In the genomic region with DNA sequence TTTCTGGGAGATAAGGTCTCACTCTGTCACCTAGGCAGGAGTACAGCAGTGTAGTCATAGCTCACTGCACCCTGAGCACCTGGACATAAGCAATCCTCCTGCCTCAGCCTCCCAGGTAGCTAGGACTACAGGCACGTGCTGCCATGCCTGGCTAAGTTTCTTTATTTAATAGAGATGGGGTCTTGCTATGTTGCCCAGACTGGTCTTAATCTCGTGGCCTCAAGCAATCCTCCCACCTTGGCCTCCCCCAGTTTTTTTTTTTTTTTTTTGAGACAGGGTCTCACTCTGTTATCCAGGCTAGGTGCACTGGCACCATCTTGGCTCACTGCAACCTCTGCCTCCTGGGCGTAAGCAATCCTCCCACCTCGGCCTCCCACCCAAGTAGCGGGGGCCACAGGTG, we compare ENCODE assay signal across 30 cellular contexts.
"Had no signal": no experiment of that assay in that cellular context is flagged by ENCODE, and none has a peak within 500 bp of the region (broad histone marks: within the 10 kb centered on the region; RNA-seq: fewer than 3 reads in every experiment).

No MANE protein-coding gene starts in this region.

- H3K4me1 ChIP-seq: neural progenitor cell, parathyroid adenoma, psoas muscle, right lobe of liver, spleen, suprapubic skin, testis, tibial artery, transverse colon, upper lobe of right lung, uterus had no signal

- H3K27ac ChIP-seq: neural progenitor cell, ovary, parathyroid adenoma, psoas muscle, right lobe of liver, skin epidermis, spleen, suprapubic skin, testis, tibial artery, transverse colon, upper lobe of right lung, uterus had no signal

- H3K4me1 Mint-ChIP-seq: natural killer cell; nephron; neural progenitor cell; stimulated activated memory B cell treated with anti-CD40 and anti-IgM and Interleukin-4, amounts not matched to agents 10 μg/mL and 1 μg/mL and 100 μg/mL, for 72 hours had no signal

- H3K9me3 Mint-ChIP-seq: natural killer cell; nephron; neural progenitor cell; stimulated activated memory B cell treated with anti-CD40 and anti-IgM and Interleukin-4, amounts not matched to agents 10 μg/mL and 1 μg/mL and 100 μg/mL, for 72 hours; stimulated activated naive CD8-positive, alpha-beta T cell treated with anti-CD3 and anti-CD28 coated beads, Interleukin-15, amount 100 ng/mL, for 72 hours; type B pancreatic cell had no signal

- H3K27me3 ChIP-seq: neural progenitor cell, ovary, right lobe of liver, spleen, suprapubic skin, testis, tibial artery, transverse colon, upper lobe of right lung, uterus had no signal

- H3K9me3 ChIP-seq: ovary, psoas muscle, right lobe of liver, spleen, suprapubic skin, testis, tibial artery, transverse colon, upper lobe of right lung, uterus had no signal

- H3K36me3 ChIP-seq: neural progenitor cell, ovary, uterus had no signal

- H3K36me3 Mint-ChIP-seq: natural killer cell, type B pancreatic cell had no signal

- H3K27me3 Mint-ChIP-seq: progenitor cell of endocrine pancreas; stimulated activated memory B cell treated with anti-CD40 and anti-IgM and Interleukin-4, amounts not matched to agents 10 μg/mL and 1 μg/mL and 100 μg/mL, for 72 hours; stimulated activated naive CD8-positive, alpha-beta T cell treated with anti-CD3 and anti-CD28 coated beads, Interleukin-15, amount 100 ng/mL, for 72 hours; type B pancreatic cell had no signal

- ATAC-seq: natural killer cell; psoas muscle; right cardiac atrium; right lobe of liver; stimulated activated memory B cell treated with anti-CD40 and anti-IgM and Interleukin-4, amounts not matched to agents 10 μg/mL and 1 μg/mL and 100 μg/mL, for 72 hours; stimulated activated naive CD8-positive, alpha-beta T cell treated with anti-CD3 and anti-CD28 coated beads, Interleukin-15, amount 100 ng/mL, for 72 hours; stimulated activated naive CD8-positive, alpha-beta T cell treated with anti-CD3 and anti-CD28 coated beads, Interleukin-15, Interleukin-2, amounts not matched to agents 100 U/mL and 50 U/mL, for 24 hours; upper lobe of right lung had no signal

- H3K4me3 ChIP-seq: neural progenitor cell, ovary, psoas muscle, right lobe of liver, skin epidermis, smooth muscle cell, spleen, suprapubic skin, testis, tibial artery, transverse colon, upper lobe of right lung, uterus had no signal

- DNase-seq: natural killer cell; occipital lobe; ovary; psoas muscle; right cardiac atrium; right lobe of liver; spleen; stimulated activated CD4-positive, alpha-beta T cell treated with anti-CD3 and anti-CD28 coated beads, Interleukin-12 subunit alpha, Interleukin-12 subunit beta, amount 100 ng/mL, for 4 hours; stimulated activated CD4-positive, alpha-beta T cell treated with anti-CD3 and anti-CD28 coated beads, Interleukin-1b, Interleukin-23, amount 100 ng/mL, for 48 hours; stimulated activated CD4-positive, alpha-beta T cell treated with anti-CD3 and anti-CD28 coated beads, Interleukin-4, amount 100 ng/mL, for 1 hour; stimulated activated CD4-positive, alpha-beta T cell treated with anti-CD3 and anti-CD28 coated beads, Interleukin-4, amount 100 ng/mL, for 4 hours; stimulated activated CD8-positive, alpha-beta memory T cell treated with anti-CD3 and anti-CD28 coated beads, Interleukin-4, amount 100 ng/mL, for 48 hours; stimulated activated naive CD4-positive, alpha-beta T cell; stimulated activated naive CD8-positive, alpha-beta T cell treated with anti-CD3 and anti-CD28 coated beads, Interleukin-15, amount 100 ng/mL, for 72 hours; stimulated activated naive CD8-positive, alpha-beta T cell treated with anti-CD3 and anti-CD28 coated beads, Interleukin-15, Interleukin-2, amounts not matched to agents 100 U/mL and 50 U/mL, for 24 hours; substantia nigra; testis; transverse colon; upper lobe of right lung; uterus had no signal

- H3K27ac Mint-ChIP-seq: natural killer cell; nephron; neural progenitor cell; progenitor cell of endocrine pancreas; stimulated activated memory B cell treated with anti-CD40 and anti-IgM and Interleukin-4, amounts not matched to agents 10 μg/mL and 1 μg/mL and 100 μg/mL, for 72 hours; stimulated activated naive CD8-positive, alpha-beta T cell treated with anti-CD3 and anti-CD28 coated beads, Interleukin-15, amount 100 ng/mL, for 72 hours; type B pancreatic cell had no signal

- H3K4me3 Mint-ChIP-seq: natural killer cell; nephron; neural progenitor cell; stimulated activated memory B cell treated with anti-CD40 and anti-IgM and Interleukin-4, amounts not matched to agents 10 μg/mL and 1 μg/mL and 100 μg/mL, for 72 hours; stimulated activated naive CD8-positive, alpha-beta T cell treated with anti-CD3 and anti-CD28 coated beads, Interleukin-15, amount 100 ng/mL, for 72 hours; type B pancreatic cell had no signal
